21 cellular contexts compared by ENCODE assay signal in genomic region chr15:50641318-50641717, GRCh38.
"Had no signal": no experiment of that assay in that cellular context is flagged by ENCODE, and none has a peak within 500 bp of the region (broad histone marks: within the 10 kb centered on the region; RNA-seq: fewer than 3 reads in every experiment).

No MANE protein-coding gene starts in this region.

- H3K27ac Mint-ChIP-seq: activated naive CD8-positive, alpha-beta T cell treated with anti-CD3 and anti-CD28 coated beads, Interleukin-2, amount 10 ng/mL, durations not matched to agents 7 days and 5 days; activated T-cell treated with anti-CD3 and anti-CD28 coated beads, Interleukin-2, amount 50 U/mL, for 72 hours; nephron; WTC11 had no signal

- ATAC-seq: activated T-cell treated with anti-CD3 and anti-CD28 coated beads, Interleukin-2, amount 50 U/mL, for 72 hours; gastroesophageal sphincter; right cardiac atrium; WTC11 had no signal

- H3K27me3 Mint-ChIP-seq: activated naive CD8-positive, alpha-beta T cell treated with anti-CD3 and anti-CD28 coated beads, Interleukin-2, amount 10 ng/mL, durations not matched to agents 7 days and 5 days; central memory CD8-positive, alpha-beta T cell had no signal

- DNase-seq: activated CD4-positive, alpha-beta T cell treated with anti-CD3 and anti-CD28 coated beads, Interleukin-2, amount 50 U/mL, for 4 hours; activated naive CD4-positive, alpha-beta T cell; activated naive CD8-positive, alpha-beta T cell treated with anti-CD3 and anti-CD28 coated beads, Interleukin-2, amount 10 ng/mL, durations not matched to agents 7 days and 5 days; activated T-cell treated with anti-CD3 and anti-CD28 coated beads, Interleukin-2, amount 50 U/mL, for 72 hours; amygdala; dermis blood vessel endothelial cell; effector CD4-positive, alpha-beta T cell; islet precursor cell; left ventricle myocardium inferior; posterior cingulate gyrus; right cardiac atrium; stimulated activated CD4-positive, alpha-beta T cell treated with anti-CD3 and anti-CD28 coated beads, Interleukin-15, amount 100 ng/mL, for 24 hours; stimulated activated naive CD4-positive, alpha-beta T cell; T-helper 9 cell had no signal

- H3K27me3 ChIP-seq: breast epithelium, gastroesophageal sphincter, hepatocyte, tibial nerve had no signal

- H3K27ac ChIP-seq: breast epithelium, gastroesophageal sphincter, hepatocyte, left ventricle myocardium inferior, tibial nerve had no signal

- H3K9me3 Mint-ChIP-seq: activated naive CD8-positive, alpha-beta T cell treated with anti-CD3 and anti-CD28 coated beads, Interleukin-2, amount 10 ng/mL, durations not matched to agents 7 days and 5 days; activated T-cell treated with anti-CD3 and anti-CD28 coated beads, Interleukin-2, amount 50 U/mL, for 72 hours; central memory CD8-positive, alpha-beta T cell; nephron; WTC11 had no signal

- H2AFZ ChIP-seq: hepatocyte had no signal

- H3K4me3 Mint-ChIP-seq: activated naive CD8-positive, alpha-beta T cell treated with anti-CD3 and anti-CD28 coated beads, Interleukin-2, amount 10 ng/mL, durations not matched to agents 7 days and 5 days; activated T-cell treated with anti-CD3 and anti-CD28 coated beads, Interleukin-2, amount 50 U/mL, for 72 hours; central memory CD8-positive, alpha-beta T cell; nephron; WTC11 had no signal

- H3K4me1 Mint-ChIP-seq: activated naive CD8-positive, alpha-beta T cell treated with anti-CD3 and anti-CD28 coated beads, Interleukin-2, amount 10 ng/mL, durations not matched to agents 7 days and 5 days; nephron; WTC11 had no signal

- H3K4me3 ChIP-seq: breast epithelium, gastroesophageal sphincter, hepatocyte, left ventricle myocardium inferior, tibial nerve had no signal

- H3K9me3 ChIP-seq: breast epithelium, gastroesophageal sphincter, left ventricle myocardium inferior, tibial nerve had no signal

- H3K4me1 ChIP-seq: breast epithelium, gastroesophageal sphincter, left ventricle myocardium inferior, tibial nerve had no signal

- H3K4me2 ChIP-seq: hepatocyte had no signal
